Comparison of ENCODE assay signal across 8 cellular contexts in genomic region chr22:41092023-41092817, GRCh38. TPM values are rescaled to one million over a fixed set of nuclear protein-coding genes. Genes with fewer than 3 reads are reported as not detected.
DNase-seq lines count a peak whose midpoint lies in the region; ATAC-seq and TF ChIP-seq lines count a peak whose summit lies in the region.

Gene EP300, plus strand, starts transcription at chr22:41092592. Its CDS starts 413 bp downstream, at chr22:41093005.

- peaks cover 23% of the 10 kb centered on the region; the same call in 1 of the 2 replicates for H3K36me3 ChIP-seq in RWPE2 (ENCODE audit: low read depth)
- H3K36me3 ChIP-seq in stomach smooth muscle (ENCODE audit: control insufficient read depth in 2 of 2, insufficient read depth in 2 of 2, low read length in 2 of 2) = no peaks in the 10 kb centered on the region

- H3K27ac Mint-ChIP-seq in neural crest cell (ENCODE audit: unreplicated experiment) = peak within 1 kb of the TSS; percentile 99

- peaks cover 10% of the 10 kb centered on the region for H3K4me1 ChIP-seq in RWPE2 (ENCODE audit: insufficient read depth, poor library complexity, severe bottlenecking)
- H3K4me1 ChIP-seq in stomach smooth muscle (ENCODE audit: control insufficient read depth, insufficient read depth, low read length) = peaks cover 4% of the 10 kb centered on the region

- H3K27me3 Mint-ChIP-seq in neural crest cell (ENCODE audit: low read depth) = peaks cover 3% of the 10 kb centered on the region

- peak within 1 kb of the TSS; percentile 97 for H3K9ac ChIP-seq in stomach smooth muscle (ENCODE audit: low read length in 2 of 2)

- DNase-seq in Caki2 (ENCODE audit: low read depth) (peak; percentile 89), HL-60 (ENCODE audit: low read depth in 1 of 2, low spot score in 1 of 2) (peak; percentile 68 to 89), RWPE2 (ENCODE audit: low spot score) (peak; percentile 80), fibroblast of the conjunctiva (ENCODE audit: low read depth) (peak; percentile 76), neural crest cell (ENCODE audit: low read depth, low spot score) (peak; percentile 56)
- peak; percentile 95 for DNase-seq in activated effector memory CD4-positive, alpha-beta T cell treated with anti-CD3 and anti-CD28 coated beads, Interleukin-2, amount 50 U/mL, for 16 hours

- peak within 1 kb of the TSS; percentile 83 for H3K4me3 ChIP-seq in HL-60 (replicated peaks; ENCODE audit: insufficient read depth, low read length)
- peak within 1 kb of the TSS; percentile 76 for H3K4me3 ChIP-seq in RWPE2 (ENCODE audit: severe bottlenecking)
- H3K4me3 ChIP-seq in stomach smooth muscle (ENCODE audit: low read length in 2 of 2) = peak within 1 kb of the TSS; percentile 84 to 90

- in situ Hi-C loops in Caki2 (cut with HindIII; ENCODE audit: low pct_unique_long_range_greater_than_20kb, low sequenced_read_pairs) = no loop called here

- H3K4me3 Mint-ChIP-seq in neural crest cell = peak within 1 kb of the TSS; percentile 98

- H3K9me3 ChIP-seq in RWPE2 (ENCODE audit: severe bottlenecking) (no peaks in the 10 kb centered on the region), stomach smooth muscle (ENCODE audit: control insufficient read depth in 2 of 2, low read length in 2 of 2) (no peaks in the 10 kb centered on the region)

- TF ChIP-seq CTCF in HL-60 (IDR thresholded peaks at IDR 0.05; ENCODE audit: insufficient read depth, low read length) = no peak
- TF ChIP-seq CTCF in RWPE2 (IDR thresholded peaks at IDR 0.05; ENCODE audit: poor library complexity, severe bottlenecking) = peak; percentile 27
- TF ChIP-seq CTCF in neural crest cell (conservative IDR thresholded peaks at IDR 0.05) = peak; percentile 44

- H3K27me3 ChIP-seq in HL-60 (ENCODE audit: insufficient read depth, poor library complexity, severe bottlenecking) (no peaks in the 10 kb centered on the region), RWPE2 (ENCODE audit: insufficient read depth, poor library complexity, severe bottlenecking) (no peaks in the 10 kb centered on the region), stomach smooth muscle (ENCODE audit: control insufficient read depth in 1 of 2, insufficient read depth in 2 of 2, low read length in 2 of 2) (no peaks in the 10 kb centered on the region)

- H3K27ac ChIP-seq in HL-60 (replicated peaks) = peak within 1 kb of the TSS; percentile 98
- H3K27ac ChIP-seq in RWPE2 (ENCODE audit: poor library complexity, severe bottlenecking) = peak within 1 kb of the TSS; percentile 95
- peak within 1 kb of the TSS; percentile 99 for H3K27ac ChIP-seq in stomach smooth muscle (ENCODE audit: low read length)

- ATAC-seq in GM19438 (IDR thresholded peaks at IDR 0.05; ENCODE audit: low read depth, unreplicated experiment) (peak; percentile 41), RWPE2 (ENCODE audit: low read depth) (peak; percentile 15)

- H3K4me1 Mint-ChIP-seq in neural crest cell = peaks cover 39% of the 10 kb centered on the region

- no peaks in the 10 kb centered on the region for H3K36me3 Mint-ChIP-seq in neural crest cell (ENCODE audit: low read depth)

- no peaks in the 10 kb centered on the region for H3K9me3 Mint-ChIP-seq in neural crest cell

RNA-seq across cellular contexts. Expression of gene EP300, which starts in this region (rescaled TPM):
- total RNA-seq in Caki2 (2014; rRNA removed; shearing (Covaris generic); ENCODE audit: low replicate concordance) = 12.7 and 37.1 TPM in 2 replicates
- total RNA-seq in neural crest cell = 89.2 and 93.1 TPM in 2 replicates

Comparison
In these comparisons a context has a peak if more than half of its experiments do, and no peak if none do; other contexts are left out.
1. Peak in every context shown above with its lines: DNase-seq, ATAC-seq, H3K4me3 ChIP-seq and H3K27ac ChIP-seq.